9 cellular contexts compared by ENCODE assay signal in genomic region chr6:42784739-42785498, GRCh38. TPM values are rescaled to one million over a fixed set of nuclear protein-coding genes. Genes with fewer than 3 reads are reported as not detected.
DNase-seq lines count a peak whose midpoint lies in the region; ATAC-seq and TF ChIP-seq lines count a peak whose summit lies in the region.
"Had no signal": no experiment of that assay in that cellular context is flagged by ENCODE, and none has a peak within 500 bp of the region (broad histone marks: within the 10 kb centered on the region; RNA-seq: fewer than 3 reads in every experiment).

No MANE protein-coding gene starts in this region.

- H3K9me3 ChIP-seq in ES-I3 (ENCODE audit: control insufficient read depth, insufficient read depth, low read length): no peaks in the 10 kb centered on the region
- no peaks in the 10 kb centered on the region for H3K9me3 ChIP-seq in OCI-LY3 (ENCODE audit: insufficient read depth, low read length)
- H3K9me3 ChIP-seq in esophagus (ENCODE audit: control insufficient read depth in 2 of 2, insufficient read depth in 1 of 2, low read depth in 1 of 2, low read length in 1 of 2): no peaks in the 10 kb centered on the region
- no peaks in the 10 kb centered on the region for H3K9me3 ChIP-seq in psoas muscle

- H3K27me3 ChIP-seq in OCI-LY3 (ENCODE audit: low read depth, low read length): no peaks in the 10 kb centered on the region
- H3K27me3 ChIP-seq in esophagus (ENCODE audit: control insufficient read depth in 1 of 2, insufficient read depth in 2 of 2, low read length in 2 of 2): no peaks in the 10 kb centered on the region
- no peaks in the 10 kb centered on the region for H3K27me3 ChIP-seq in psoas muscle (ENCODE audit: insufficient read depth in 3 of 3, low read length in 2 of 3)

- intact Hi-C loops in psoas muscle (cut with DNase I): loop anchor here (5.0 kb wide), 2 partner anchors 37 to 92 kb away; partner anchors contain the start of gene RPL7L1 (in 1 of the 2)

- no peaks in the 10 kb centered on the region for H4K20me1 ChIP-seq in OCI-LY3 (ENCODE audit: insufficient read depth, low read length)

- ATAC-seq in psoas muscle (no peak), HG02885 (IDR thresholded peaks at IDR 0.05; ENCODE audit: poor library complexity, unreplicated experiment) (no peak)

- H3K36me3 ChIP-seq in ES-I3 (ENCODE audit: insufficient read depth, low read length) (no peaks in the 10 kb centered on the region), OCI-LY3 (replicated peaks; ENCODE audit: low read depth, low read length) (peaks cover 9% of the 10 kb centered on the region), esophagus (ENCODE audit: control insufficient read depth in 2 of 2, insufficient read depth in 2 of 2, low read length in 1 of 2) (no peaks in the 10 kb centered on the region), psoas muscle (ENCODE audit: insufficient read depth in 1 of 2, low read depth in 1 of 2) (no peaks in the 10 kb centered on the region)

- TF ChIP-seq CTCF in OCI-LY3 (IDR thresholded peaks at IDR 0.05; ENCODE audit: low read depth, low read length) (no peak), psoas muscle (IDR thresholded peaks at IDR 0.05) (no peak)

- H3K4me2 ChIP-seq in OCI-LY3 (ENCODE audit: low read length): peak overlapping the region; percentile 77

- H3K4me1 ChIP-seq in ES-I3 (ENCODE audit: insufficient read depth, low read length): peaks cover 10% of the 10 kb centered on the region
- H3K4me1 ChIP-seq in OCI-LY3 (ENCODE audit: low read length): peaks cover 29% of the 10 kb centered on the region
- H3K4me1 ChIP-seq in esophagus (ENCODE audit: control insufficient read depth in 2 of 2, insufficient read depth in 2 of 2, low read length in 1 of 2): peaks cover 0 to 9% of the 10 kb centered on the region in 2 donors
- peaks cover 43% of the 10 kb centered on the region for H3K4me1 ChIP-seq in psoas muscle

- H3K79me2 ChIP-seq in OCI-LY3 (ENCODE audit: low read length): peaks cover 69% of the 10 kb centered on the region

- no peak overlapping the region for H3K27ac ChIP-seq in OCI-LY3 (ENCODE audit: low read length)
- peak overlapping the region; percentile 14 to 66 for H3K27ac ChIP-seq in esophagus (ENCODE audit: low read depth in 2 of 2, low read length in 1 of 2)
- H3K27ac ChIP-seq in psoas muscle: peak overlapping the region; percentile 100

- DNase-seq in psoas muscle (no peak), NCI-H226 (no peak), NCI-H1048 (lab: John Stamatoyannopoulos, UW) (no peak), NCI-H2081 (lab: John Stamatoyannopoulos, UW) (no peak)

- H2AFZ ChIP-seq in OCI-LY3 (ENCODE audit: low read depth, low read length): no peak overlapping the region

- 21 to 45% methylated on average over 12 of the region's 12 CpGs for WGBS in esophagus, 2 donors
- 22 to 48% (median 31%) methylated on average over 12 of the region's 12 CpGs for WGBS in psoas muscle, 3 donors

- H3K4me3 ChIP-seq in OCI-LY3 (ENCODE audit: low read length) (peak overlapping the region; percentile 80), esophagus (ENCODE audit: low read depth in 1 of 2, low read length in 2 of 2) (peak overlapping the region; percentile 34 to 78), psoas muscle (peak overlapping the region; percentile 90)
- H3K4me3 ChIP-seq: lung had no signal

- H3K9ac ChIP-seq in ES-I3 (ENCODE audit: low read depth, low read length): peak overlapping the region; percentile 99; the same call in 1 of the 2 replicates
- peak overlapping the region; percentile 93; the same call in 1 of the 2 replicates for H3K9ac ChIP-seq in OCI-LY3 (ENCODE audit: low read length)

RNA-seq across cellular contexts. Expression of gene BICRAL, which starts 3.1 kb away (rescaled TPM):
- 1 to 10 TPM; 2.4 to 3.0 TPM for polyA plus RNA-seq in esophagus
- 10 to 100 TPM in 2 of 4 donors, 1 to 10 TPM in 2; 6.2 to 12.2 (median 10.5) TPM for total RNA-seq in psoas muscle
- polyA plus RNA-seq in psoas muscle: 1 to 10 TPM; 2.8 to 5.0 (median 2.9) TPM

RNA-seq across cellular contexts. Expression of gene TBCC, which starts 39.0 kb away (rescaled TPM):
- polyA plus RNA-seq in esophagus: 10 to 100 TPM; 17.7 to 18.4 TPM
- total RNA-seq in psoas muscle: 10 to 100 TPM; 17.0 to 26.9 (median 18.9) TPM
- 10 to 100 TPM; 13.1 to 41.3 (median 29.8) TPM for polyA plus RNA-seq in psoas muscle
